Comparison of ENCODE assay signal across 1 cellular context in the genomic region with DNA sequence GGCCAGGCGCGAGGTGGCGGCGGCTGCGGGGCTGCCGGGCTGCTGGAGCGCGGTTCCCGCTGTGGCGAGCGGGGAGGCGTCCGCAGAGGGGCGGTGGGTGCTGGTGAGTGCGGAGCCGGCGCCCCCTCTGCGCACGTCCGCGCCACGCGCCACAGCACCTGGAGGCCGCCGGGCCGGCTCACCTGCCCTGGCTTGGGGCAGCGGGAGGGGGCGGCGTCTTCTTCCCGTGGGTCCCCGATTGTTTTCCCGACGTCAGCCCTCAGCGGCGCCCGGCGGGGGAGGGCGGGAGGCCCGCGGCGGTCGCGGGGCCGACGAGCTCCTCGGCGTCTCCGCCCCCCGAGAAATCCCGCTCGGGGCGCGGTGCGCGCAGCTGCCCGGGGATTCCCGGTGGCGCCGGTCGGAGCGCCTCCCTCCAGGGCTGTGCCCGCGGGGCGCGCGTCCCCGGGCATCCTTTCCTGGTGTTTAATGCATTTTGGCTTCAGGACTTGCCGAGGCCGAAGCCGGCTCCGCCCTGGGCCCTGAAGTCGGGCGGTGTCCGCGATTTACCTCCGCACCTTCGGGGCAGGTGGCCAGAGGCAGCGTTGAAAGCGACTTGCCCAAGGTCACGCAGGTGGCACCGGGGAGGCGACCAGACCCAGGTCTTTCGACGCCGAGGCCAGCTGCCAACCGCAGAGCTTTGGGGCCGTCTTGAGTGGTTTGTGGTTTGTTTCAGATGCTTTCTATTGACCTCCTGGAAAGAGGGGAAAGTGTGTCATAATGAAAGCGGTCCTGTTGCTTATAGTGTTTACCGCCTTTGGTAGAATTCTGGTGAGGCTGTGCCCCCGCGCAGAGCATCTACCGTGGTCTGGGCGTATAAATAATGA.
TF ChIP-seq lines count a peak whose summit lies in the region.

No MANE protein-coding gene starts in this region.

TF ChIP-seq in HepG2, 621 proteins besides CTCF, POLR2A, EP300 and RAD21 (continued from another document and continues in another):
- TF ChIP-seq ZNF34 (CRISPR knock-in tag; IDR thresholded peaks at IDR 0.05; ENCODE audit: borderline replicate concordance) (no peak), RNF2 (conservative IDR thresholded peaks at IDR 0.05; ENCODE audit: low read depth) (0 out of 2 replicates have a peak, but pooled peaks have one; percentile 43), ZNF562 (CRISPR knock-in tag; IDR thresholded peaks at IDR 0.05; ENCODE audit: borderline replicate concordance) (no peak), PCBP1 (IDR thresholded peaks at IDR 0.05; ENCODE audit: borderline replicate concordance, low read depth, low read length) (no peak), ZNF761 (CRISPR knock-in tag; conservative IDR thresholded peaks at IDR 0.05) (no peak), NR3C1 (CRISPR knock-in tag; IDR thresholded peaks at IDR 0.05) (no peak), ZNF333 (CRISPR knock-in tag; IDR thresholded peaks at IDR 0.05; ENCODE audit: borderline replicate concordance) (no peak), ZZZ3 (CRISPR knock-in tag; IDR thresholded peaks at IDR 0.05; ENCODE audit: borderline replicate concordance) (no peak), MIXL1 (CRISPR knock-in tag; IDR thresholded peaks at IDR 0.05) (no peak), ZNF432 (CRISPR knock-in tag; IDR thresholded peaks at IDR 0.05; ENCODE audit: borderline replicate concordance) (no peak), RARG (CRISPR knock-in tag; IDR thresholded peaks at IDR 0.05; ENCODE audit: low read depth) (no peak), SOX6 (IDR thresholded peaks at IDR 0.05) (no peak), SOX6 (CRISPR knock-in tag; IDR thresholded peaks at IDR 0.05) (no peak), HNF4A (CRISPR knock-in tag; IDR thresholded peaks at IDR 0.05) (no peak), U2AF1 (optimal IDR thresholded peaks at IDR 0.05; ENCODE audit: low read depth, low read length) (no peak), TMF1 (CRISPR knock-in tag; IDR thresholded peaks at IDR 0.05; ENCODE audit: low read depth) (no peak), SMAD1 (CRISPR knock-in tag; IDR thresholded peaks at IDR 0.05; ENCODE audit: borderline replicate concordance, low read depth) (no peak), ZNF879 (CRISPR knock-in tag; IDR thresholded peaks at IDR 0.05) (no peak; the same call in 1 of the 2 replicates), ZNF12 (CRISPR knock-in tag; IDR thresholded peaks at IDR 0.05) (no peak), HMGA1 (CRISPR knock-in tag; conservative IDR thresholded peaks at IDR 0.05) (no peak), PPARG (CRISPR knock-in tag; conservative IDR thresholded peaks at IDR 0.05) (no peak), HOXA3 (CRISPR knock-in tag; IDR thresholded peaks at IDR 0.05) (no peak), KAT7 (CRISPR knock-in tag; IDR thresholded peaks at IDR 0.05; ENCODE audit: borderline replicate concordance) (no peak), ZNF343 (CRISPR knock-in tag; IDR thresholded peaks at IDR 0.05) (no peak), ATF7 (IDR thresholded peaks at IDR 0.05) (no peak), ATF7 (CRISPR knock-in tag; IDR thresholded peaks at IDR 0.05) (no peak), GATAD1 (CRISPR knock-in tag; IDR thresholded peaks at IDR 0.05) (no peak), ZNF577 (CRISPR knock-in tag; IDR thresholded peaks at IDR 0.05; ENCODE audit: borderline replicate concordance, low read depth) (no peak), GPN1 (CRISPR knock-in tag; IDR thresholded peaks at IDR 0.05; ENCODE audit: borderline replicate concordance) (no peak), NFE2L2 (IDR thresholded peaks at IDR 0.05; ENCODE audit: low read length) (no peak), EZH2 (conservative IDR thresholded peaks at IDR 0.05; ENCODE audit: low read depth, low read length) (no peak), TAF15 (IDR thresholded peaks at IDR 0.05; ENCODE audit: low read depth, low read length, poor library complexity, severe bottlenecking) (no peak), ZBTB21 (CRISPR knock-in tag; IDR thresholded peaks at IDR 0.05) (no peak), ZFP36L2 (CRISPR knock-in tag; IDR thresholded peaks at IDR 0.05) (no peak), ARHGAP35 (CRISPR knock-in tag; IDR thresholded peaks at IDR 0.05; ENCODE audit: borderline replicate concordance) (no peak), ZKSCAN5 (CRISPR knock-in tag; IDR thresholded peaks at IDR 0.05) (no peak)
- TF ChIP-seq, protein P1, sequence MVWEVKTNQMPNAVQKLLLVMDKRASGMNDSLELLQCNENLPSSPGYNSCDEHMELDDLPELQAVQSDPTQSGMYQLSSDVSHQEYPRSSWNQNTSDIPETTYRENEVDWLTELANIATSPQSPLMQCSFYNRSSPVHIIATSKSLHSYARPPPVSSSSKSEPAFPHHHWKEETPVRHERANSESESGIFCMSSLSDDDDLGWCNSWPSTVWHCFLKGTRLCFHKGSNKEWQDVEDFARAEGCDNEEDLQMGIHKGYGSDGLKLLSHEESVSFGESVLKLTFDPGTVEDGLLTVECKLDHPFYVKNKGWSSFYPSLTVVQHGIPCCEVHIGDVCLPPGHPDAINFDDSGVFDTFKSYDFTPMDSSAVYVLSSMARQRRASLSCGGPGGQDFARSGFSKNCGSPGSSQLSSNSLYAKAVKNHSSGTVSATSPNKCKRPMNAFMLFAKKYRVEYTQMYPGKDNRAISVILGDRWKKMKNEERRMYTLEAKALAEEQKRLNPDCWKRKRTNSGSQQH (CRISPR knock-in tag; IDR thresholded peaks at IDR 0.05; ENCODE audit: low read depth) = no peak
- TF ChIP-seq, protein P2, sequence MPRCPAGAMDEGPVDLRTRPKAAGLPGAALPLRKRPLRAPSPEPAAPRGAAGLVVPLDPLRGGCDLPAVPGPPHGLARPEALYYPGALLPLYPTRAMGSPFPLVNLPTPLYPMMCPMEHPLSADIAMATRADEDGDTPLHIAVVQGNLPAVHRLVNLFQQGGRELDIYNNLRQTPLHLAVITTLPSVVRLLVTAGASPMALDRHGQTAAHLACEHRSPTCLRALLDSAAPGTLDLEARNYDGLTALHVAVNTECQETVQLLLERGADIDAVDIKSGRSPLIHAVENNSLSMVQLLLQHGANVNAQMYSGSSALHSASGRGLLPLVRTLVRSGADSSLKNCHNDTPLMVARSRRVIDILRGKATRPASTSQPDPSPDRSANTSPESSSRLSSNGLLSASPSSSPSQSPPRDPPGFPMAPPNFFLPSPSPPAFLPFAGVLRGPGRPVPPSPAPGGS (CRISPR knock-in tag; IDR thresholded peaks at IDR 0.05) = 0 out of 2 replicates have a peak, but pooled peaks have one; percentile 61
- TF ChIP-seq, protein P3, sequence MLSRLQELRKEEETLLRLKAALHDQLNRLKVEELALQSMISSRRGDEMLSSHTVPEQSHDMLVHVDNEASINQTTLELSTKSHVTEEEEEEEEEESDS (CRISPR knock-in tag; IDR thresholded peaks at IDR 0.05; ENCODE audit: borderline replicate concordance) = no peak
- TF ChIP-seq, protein P4, sequence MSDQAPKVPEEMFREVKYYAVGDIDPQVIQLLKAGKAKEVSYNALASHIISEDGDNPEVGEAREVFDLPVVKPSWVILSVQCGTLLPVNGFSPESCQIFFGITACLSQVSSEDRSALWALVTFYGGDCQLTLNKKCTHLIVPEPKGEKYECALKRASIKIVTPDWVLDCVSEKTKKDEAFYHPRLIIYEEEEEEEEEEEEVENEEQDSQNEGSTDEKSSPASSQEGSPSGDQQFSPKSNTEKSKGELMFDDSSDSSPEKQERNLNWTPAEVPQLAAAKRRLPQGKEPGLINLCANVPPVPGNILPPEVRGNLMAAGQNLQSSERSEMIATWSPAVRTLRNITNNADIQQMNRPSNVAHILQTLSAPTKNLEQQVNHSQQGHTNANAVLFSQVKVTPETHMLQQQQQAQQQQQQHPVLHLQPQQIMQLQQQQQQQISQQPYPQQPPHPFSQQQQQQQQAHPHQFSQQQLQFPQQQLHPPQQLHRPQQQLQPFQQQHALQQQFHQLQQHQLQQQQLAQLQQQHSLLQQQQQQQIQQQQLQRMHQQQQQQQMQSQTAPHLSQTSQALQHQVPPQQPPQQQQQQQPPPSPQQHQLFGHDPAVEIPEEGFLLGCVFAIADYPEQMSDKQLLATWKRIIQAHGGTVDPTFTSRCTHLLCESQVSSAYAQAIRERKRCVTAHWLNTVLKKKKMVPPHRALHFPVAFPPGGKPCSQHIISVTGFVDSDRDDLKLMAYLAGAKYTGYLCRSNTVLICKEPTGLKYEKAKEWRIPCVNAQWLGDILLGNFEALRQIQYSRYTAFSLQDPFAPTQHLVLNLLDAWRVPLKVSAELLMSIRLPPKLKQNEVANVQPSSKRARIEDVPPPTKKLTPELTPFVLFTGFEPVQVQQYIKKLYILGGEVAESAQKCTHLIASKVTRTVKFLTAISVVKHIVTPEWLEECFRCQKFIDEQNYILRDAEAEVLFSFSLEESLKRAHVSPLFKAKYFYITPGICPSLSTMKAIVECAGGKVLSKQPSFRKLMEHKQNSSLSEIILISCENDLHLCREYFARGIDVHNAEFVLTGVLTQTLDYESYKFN (CRISPR knock-in tag; conservative IDR thresholded peaks at IDR 0.05) = no peak
- TF ChIP-seq, protein P5, sequence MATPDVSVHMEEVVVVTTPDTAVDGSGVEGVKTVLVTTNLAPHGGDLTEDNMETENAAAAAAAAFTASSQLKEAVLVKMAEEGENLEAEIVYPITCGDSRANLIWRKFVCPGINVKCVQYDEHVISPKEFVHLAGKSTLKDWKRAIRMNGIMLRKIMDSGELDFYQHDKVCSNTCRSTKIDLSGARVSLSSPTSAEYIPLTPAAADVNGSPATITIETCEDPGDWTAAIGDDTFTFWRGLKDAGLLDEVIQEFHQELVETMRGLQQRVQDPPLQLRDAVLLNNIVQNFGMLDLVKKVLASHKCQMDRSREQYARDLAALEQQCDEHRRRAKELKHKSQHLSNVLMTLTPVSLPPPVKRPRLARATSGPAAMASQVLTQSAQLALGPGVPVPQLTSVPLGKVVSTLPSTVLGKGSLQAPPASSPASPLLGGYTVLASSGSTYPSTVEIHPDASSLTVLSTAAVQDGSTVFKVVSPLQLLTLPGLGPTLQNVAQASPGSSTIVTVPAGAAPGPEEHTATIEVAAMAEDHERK (CRISPR knock-in tag; IDR thresholded peaks at IDR 0.05; ENCODE audit: low read depth) = no peak
- TF ChIP-seq, protein P6, sequence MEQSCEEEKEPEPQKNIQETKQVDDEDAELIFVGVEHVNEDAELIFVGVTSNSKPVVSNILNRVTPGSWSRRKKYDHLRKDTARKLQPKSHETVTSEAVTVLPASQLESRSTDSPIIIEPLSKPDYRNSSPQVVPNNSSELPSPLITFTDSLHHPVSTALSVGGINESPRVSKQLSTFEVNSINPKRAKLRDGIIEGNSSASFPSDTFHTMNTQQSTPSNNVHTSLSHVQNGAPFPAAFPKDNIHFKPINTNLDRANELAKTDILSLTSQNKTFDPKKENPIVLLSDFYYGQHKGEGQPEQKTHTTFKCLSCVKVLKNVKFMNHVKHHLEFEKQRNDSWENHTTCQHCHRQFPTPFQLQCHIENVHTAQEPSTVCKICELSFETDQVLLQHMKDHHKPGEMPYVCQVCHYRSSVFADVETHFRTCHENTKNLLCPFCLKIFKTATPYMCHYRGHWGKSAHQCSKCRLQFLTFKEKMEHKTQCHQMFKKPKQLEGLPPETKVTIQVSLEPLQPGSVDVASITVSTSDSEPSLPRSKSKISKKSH (CRISPR knock-in tag; IDR thresholded peaks at IDR 0.05; ENCODE audit: borderline replicate concordance) = no peak
- TF ChIP-seq, protein P7, sequence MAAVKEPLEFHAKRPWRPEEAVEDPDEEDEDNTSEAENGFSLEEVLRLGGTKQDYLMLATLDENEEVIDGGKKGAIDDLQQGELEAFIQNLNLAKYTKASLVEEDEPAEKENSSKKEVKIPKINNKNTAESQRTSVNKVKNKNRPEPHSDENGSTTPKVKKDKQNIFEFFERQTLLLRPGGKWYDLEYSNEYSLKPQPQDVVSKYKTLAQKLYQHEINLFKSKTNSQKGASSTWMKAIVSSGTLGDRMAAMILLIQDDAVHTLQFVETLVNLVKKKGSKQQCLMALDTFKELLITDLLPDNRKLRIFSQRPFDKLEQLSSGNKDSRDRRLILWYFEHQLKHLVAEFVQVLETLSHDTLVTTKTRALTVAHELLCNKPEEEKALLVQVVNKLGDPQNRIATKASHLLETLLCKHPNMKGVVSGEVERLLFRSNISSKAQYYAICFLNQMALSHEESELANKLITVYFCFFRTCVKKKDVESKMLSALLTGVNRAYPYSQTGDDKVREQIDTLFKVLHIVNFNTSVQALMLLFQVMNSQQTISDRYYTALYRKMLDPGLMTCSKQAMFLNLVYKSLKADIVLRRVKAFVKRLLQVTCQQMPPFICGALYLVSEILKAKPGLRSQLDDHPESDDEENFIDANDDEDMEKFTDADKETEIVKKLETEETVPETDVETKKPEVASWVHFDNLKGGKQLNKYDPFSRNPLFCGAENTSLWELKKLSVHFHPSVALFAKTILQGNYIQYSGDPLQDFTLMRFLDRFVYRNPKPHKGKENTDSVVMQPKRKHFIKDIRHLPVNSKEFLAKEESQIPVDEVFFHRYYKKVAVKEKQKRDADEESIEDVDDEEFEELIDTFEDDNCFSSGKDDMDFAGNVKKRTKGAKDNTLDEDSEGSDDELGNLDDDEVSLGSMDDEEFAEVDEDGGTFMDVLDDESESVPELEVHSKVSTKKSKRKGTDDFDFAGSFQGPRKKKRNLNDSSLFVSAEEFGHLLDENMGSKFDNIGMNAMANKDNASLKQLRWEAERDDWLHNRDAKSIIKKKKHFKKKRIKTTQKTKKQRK (IDR thresholded peaks at IDR 0.05; ENCODE audit: low read length) = no peak
- TF ChIP-seq, protein P8, sequence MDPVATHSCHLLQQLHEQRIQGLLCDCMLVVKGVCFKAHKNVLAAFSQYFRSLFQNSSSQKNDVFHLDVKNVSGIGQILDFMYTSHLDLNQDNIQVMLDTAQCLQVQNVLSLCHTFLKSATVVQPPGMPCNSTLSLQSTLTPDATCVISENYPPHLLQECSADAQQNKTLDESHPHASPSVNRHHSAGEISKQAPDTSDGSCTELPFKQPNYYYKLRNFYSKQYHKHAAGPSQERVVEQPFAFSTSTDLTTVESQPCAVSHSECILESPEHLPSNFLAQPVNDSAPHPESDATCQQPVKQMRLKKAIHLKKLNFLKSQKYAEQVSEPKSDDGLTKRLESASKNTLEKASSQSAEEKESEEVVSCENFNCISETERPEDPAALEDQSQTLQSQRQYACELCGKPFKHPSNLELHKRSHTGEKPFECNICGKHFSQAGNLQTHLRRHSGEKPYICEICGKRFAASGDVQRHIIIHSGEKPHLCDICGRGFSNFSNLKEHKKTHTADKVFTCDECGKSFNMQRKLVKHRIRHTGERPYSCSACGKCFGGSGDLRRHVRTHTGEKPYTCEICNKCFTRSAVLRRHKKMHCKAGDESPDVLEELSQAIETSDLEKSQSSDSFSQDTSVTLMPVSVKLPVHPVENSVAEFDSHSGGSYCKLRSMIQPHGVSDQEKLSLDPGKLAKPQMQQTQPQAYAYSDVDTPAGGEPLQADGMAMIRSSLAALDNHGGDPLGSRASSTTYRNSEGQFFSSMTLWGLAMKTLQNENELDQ (CRISPR knock-in tag; IDR thresholded peaks at IDR 0.05; ENCODE audit: borderline replicate concordance) = no peak
